ENCODE assay signal across 8 cellular contexts in genomic region chr1:42952353-42953001, GRCh38. TPM values are rescaled to one million over a fixed set of nuclear protein-coding genes. Genes with fewer than 3 reads are reported as not detected.
DNase-seq lines count a peak whose midpoint lies in the region; ATAC-seq and TF ChIP-seq lines count a peak whose summit lies in the region.

No MANE protein-coding gene starts in this region.

- TF ChIP-seq POLR2A in stomach (IDR thresholded peaks at IDR 0.05) = no peak

- H3K27me3 ChIP-seq in AG04450 (ENCODE audit: control insufficient read depth, insufficient read depth, low read length) (no peaks in the 10 kb centered on the region), stomach (no peaks in the 10 kb centered on the region)

- H3K9me3 ChIP-seq in AG04450 (ENCODE audit: control insufficient read depth, insufficient read depth, low read length) (no peaks in the 10 kb centered on the region), stomach (no peaks in the 10 kb centered on the region)

- H3K4me3 ChIP-seq in AG04450 (ENCODE audit: low read depth, low read length) = no peak overlapping the region
- no peak overlapping the region for H3K4me3 ChIP-seq in stomach

- TF ChIP-seq CTCF in AG04450 (IDR thresholded peaks at IDR 0.05; ENCODE audit: low read depth, low read length) (no peak), stomach (IDR thresholded peaks at IDR 0.05) (no peak)

- H3K4me1 ChIP-seq in stomach = peaks cover 44 to 90% (median 67%) of the 10 kb centered on the region in 4 donors

- CTCF ChIA-PET in AG04450 (lab: Charles Lee) = interaction anchor here (1.1 to 1.6 kb wide), 3 partner anchors 29 to 174 kb away, joined by 4 to 11 read pairs (median 5); no protein-coding TSS in a partner anchor

- POLR2A ChIA-PET in AG04450 (lab: Yijun Ruan, JAX) = interaction anchor here (1.2 to 1.3 kb wide), 2 partner anchors 9 to 121 kb away, joined by 3 read pairs; no protein-coding TSS in a partner anchor

- 67 to 92% (median 78%) methylated on average over 7 to 10 of the region's 10 CpGs for WGBS in stomach, 5 donors

- ATAC-seq in GM19324 (IDR thresholded peaks at IDR 0.05; ENCODE audit: low FRiP score, unreplicated experiment) = peak; percentile 45

- TF ChIP-seq EP300 in stomach (IDR thresholded peaks at IDR 0.05) = no peak

- DNase-seq in AG04450 (ENCODE audit: low read depth, low spot score) (no peak), LHCN-M2 (ENCODE audit: low read depth) (peak; percentile 49), stomach (no peak), KG1 (lab: John Stamatoyannopoulos, UW) (no peak), occipital lobe (lab: John Stamatoyannopoulos, UW) (no peak)
- DNase-seq in activated CD4-positive, alpha-beta T cell treated with anti-CD3 and anti-CD28 coated beads for 4 hours = no peak

- no peaks in the 10 kb centered on the region for H3K36me3 ChIP-seq in stomach

- intact Hi-C loops in stomach (cut with DNase I; ENCODE audit: low total_unique reads) = no loop called here

- H3K27ac ChIP-seq in AG04450 (ENCODE audit: low read depth, low read length) = peak overlapping the region; percentile 52
- peak overlapping the region; percentile 90 for H3K27ac ChIP-seq in cingulate gyrus (ENCODE audit: low read depth, low read length)
- peak overlapping the region in 4 of 5 donors; percentile 33 to 52 (median 50) for H3K27ac ChIP-seq in stomach

RNA-seq across cellular contexts. Expression of gene SLC2A1, which starts 6.2 kb away (rescaled TPM):
- polyA plus RNA-seq in AG04450 (2011; rRNA removed) (114 and 140 TPM in 2 replicates), stomach (10 to 100 TPM in 1 of 3 donors, 1 to 10 TPM in 2; 4.3 to 39.8 (median 8.4) TPM)
- polyA minus RNA-seq in AG04450 (2011; rRNA and poly(A)+ RNA removed) = 125 and 154 TPM in 2 replicates
- total RNA-seq in LHCN-M2 (2014; rRNA removed) (244 and 317 TPM in 2 replicates), stomach (10 to 100 TPM in 3 of 5 donors, 1 to 10 TPM in 2; 1.2 to 32.5 (median 28.1) TPM), occipital lobe (29.3 TPM)
- polyA plus RNA-seq in LHCN-M2 (2012) = 157 TPM
